ENCODE assay signal across 32 cellular contexts in the genomic region with DNA sequence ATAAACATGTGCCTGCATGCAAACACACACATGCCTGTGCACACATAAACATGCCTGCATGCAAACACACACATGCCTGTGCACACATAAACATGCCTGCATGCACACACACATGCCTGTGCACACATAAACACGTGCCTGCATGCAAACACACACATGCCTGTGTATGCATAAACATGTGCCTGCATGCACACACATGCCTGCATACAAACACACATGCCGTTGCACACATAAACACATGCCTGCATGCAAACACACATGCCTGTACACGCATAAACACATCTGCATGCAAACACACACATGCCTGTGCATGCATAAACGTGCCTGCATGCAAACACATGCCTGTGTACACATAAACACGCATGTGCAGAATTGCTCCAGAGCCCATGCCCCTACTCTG. TPM values are rescaled to one million over a fixed set of nuclear protein-coding genes. Genes with fewer than 3 reads are reported as not detected.
"Had no signal": no experiment of that assay in that cellular context is flagged by ENCODE, and none has a peak within 500 bp of the region (broad histone marks: within the 10 kb centered on the region; RNA-seq: fewer than 3 reads in every experiment).

No MANE protein-coding gene starts in this region.

- FAIRE-seq: colon, islet of Langerhans had no signal

- H2AFZ ChIP-seq: hepatocyte had no signal

- ATAC-seq: foreskin keratinocyte; gastroesophageal sphincter; heart left ventricle; left cardiac atrium; left lung; mucosa of descending colon; natural killer cell treated with Interleukin-12 subunit alpha and Interleukin-12 subunit beta and Interleukin-15 and Interleukin-18, amount 100 ng/mL, for 72 hours; right cardiac atrium; stimulated activated naive B cell treated with anti-CD40 and anti-IgM and Interleukin-4, amounts not matched to agents 10 μg/mL and 1 μg/mL and 100 μg/mL, for 72 hours had no signal

- H3K79me2 ChIP-seq: hepatocyte had no signal

- H3K4me3 ChIP-seq: esophagus muscularis mucosa, gastroesophageal sphincter, heart left ventricle, hepatocyte, left lung, mucosa of descending colon, ovary, psoas muscle, skin epidermis, spleen, transverse colon had no signal

- H3K4me1 ChIP-seq: esophagus muscularis mucosa, foreskin keratinocyte, gastroesophageal sphincter, heart left ventricle, left lung, psoas muscle, transverse colon had no signal

- H3K4me2 ChIP-seq: hepatocyte had no signal

- H3K27ac ChIP-seq: epithelial cell of prostate, esophagus muscularis mucosa, foreskin keratinocyte, gastroesophageal sphincter, heart left ventricle, hepatocyte, left lung, ovary, psoas muscle, skin epidermis, spleen, transverse colon had no signal

- H3K9me3 ChIP-seq: esophagus muscularis mucosa, gastroesophageal sphincter, heart left ventricle, left lung, mucosa of descending colon, ovary, psoas muscle, spleen, transverse colon had no signal

- DNase-seq: cerebellar nuclear complex; effector CD8-positive, alpha-beta T cell; endodermal cell; foreskin keratinocyte; heart left ventricle; left cardiac atrium; left lung; mesenchymal stem cell; mucosa of descending colon; naive B cell; occipital lobe; ovary; psoas muscle; right cardiac atrium; spleen; stimulated activated CD4-positive, alpha-beta T cell treated with anti-CD3 and anti-CD28 coated beads, Interleukin-4, amount 100 ng/mL, for 4 hours; stimulated activated naive B cell treated with anti-CD40 and anti-IgM and Interleukin-4, amounts not matched to agents 10 μg/mL and 1 μg/mL and 100 μg/mL, for 72 hours; transverse colon had no signal

- H3K36me3 ChIP-seq: ovary, transverse colon had no signal

- H3K27me3 ChIP-seq: esophagus muscularis mucosa, foreskin keratinocyte, gastroesophageal sphincter, heart left ventricle, hepatocyte, left lung, ovary, spleen, transverse colon had no signal

RNA-seq across cellular contexts. Expression of gene NKX6-2, which starts 22.4 kb away (rescaled TPM):
- total RNA-seq: esophagus muscularis mucosa; fibroblast of lung; foreskin keratinocyte; gastroesophageal sphincter; heart left ventricle; left cardiac atrium; left lung; lower leg skin; lung microvascular endothelial cell; mesothelial cell of epicardium; mucosa of descending colon; natural killer cell treated with Interleukin-12 subunit alpha and Interleukin-12 subunit beta and Interleukin-15 and Interleukin-18, amount 100 ng/mL, for 72 hours; neural crest cell; occipital lobe; ovary; psoas muscle; right cardiac atrium; spleen; transverse colon; ureter had no signal
- polyA plus RNA-seq: fibroblast of lung, foreskin keratinocyte, ovary, psoas muscle had no signal
